ENCODE assay signal across 9 cellular contexts in genomic region chr11:79413258-79413657, GRCh38. TPM values are rescaled to one million over a fixed set of nuclear protein-coding genes. Genes with fewer than 3 reads are reported as not detected.
DNase-seq lines count a peak whose midpoint lies in the region; ATAC-seq and TF ChIP-seq lines count a peak whose summit lies in the region.
"Had no signal": no experiment of that assay in that cellular context is flagged by ENCODE, and none has a peak within 500 bp of the region (broad histone marks: within the 10 kb centered on the region; RNA-seq: fewer than 3 reads in every experiment).

No MANE protein-coding gene starts in this region.

- DNase-seq in AG04450 (ENCODE audit: low read depth, low spot score), result peak; percentile 81
- DNase-seq in NCI-H1417 (lab: John Stamatoyannopoulos, UW), result peak; percentile 66 to 87 (median 86)
- peak; percentile 75 for DNase-seq in dedifferentiated amniotic fluid mesenchymal stem cell (ENCODE audit: extremely low spot score)
- peak; percentile 55 for DNase-seq in lung (ENCODE audit: low spot score)
- no peak for DNase-seq in activated CD4-positive, alpha-beta T cell treated with anti-CD3 and anti-CD28 coated beads, Interleukin-2, amount 10 ng/mL, durations not matched to agents 24 days and 14 days
- DNase-seq: DND-41 had no signal

- H3K9me3 ChIP-seq in AG04450 (ENCODE audit: control insufficient read depth, insufficient read depth, low read length), result no peaks in the 10 kb centered on the region
- no peaks in the 10 kb centered on the region for H3K9me3 ChIP-seq in lung (ENCODE audit: control insufficient read depth in 2 of 2, insufficient read depth in 1 of 2, low read length in 1 of 2)

- TF ChIP-seq CTCF in AG04450 (IDR thresholded peaks at IDR 0.05; ENCODE audit: low read depth, low read length) (no peak), lung (IDR thresholded peaks at IDR 0.05; ENCODE audit: control extremely low read depth, extremely low read depth) (no peak)

- CTCF ChIA-PET in AG04450 (lab: Charles Lee), result interaction anchor here (1.0 to 2.3 kb wide), 4 partner anchors 12 to 767 kb away, joined by 4 to 12 read pairs (median 8); no protein-coding TSS in a partner anchor

- no peaks in the 10 kb centered on the region for H3K27me3 Mint-ChIP-seq in activated CD4-positive, alpha-beta T cell treated with anti-CD3 and anti-CD28 coated beads, Interleukin-2, amount 10 ng/mL, durations not matched to agents 24 days and 14 days

- intact Hi-C loops in activated CD4-positive, alpha-beta T cell treated with anti-CD3 and anti-CD28 coated beads, Interleukin-2, amount 10 ng/mL, durations not matched to agents 24 days and 14 days (cut with micrococcal nuclease), result no loop called here

- ATAC-seq in lung (ENCODE audit: insufficient read depth, low FRiP score) (no peak), GM21447 (IDR thresholded peaks at IDR 0.05; ENCODE audit: unreplicated experiment) (no peak), GM18867 (IDR thresholded peaks at IDR 0.05; ENCODE audit: unreplicated experiment) (no peak), GM21786 (IDR thresholded peaks at IDR 0.05; ENCODE audit: unreplicated experiment) (no peak)

- H3K4me3 ChIP-seq in AG04450 (ENCODE audit: low read depth, low read length), result no peak overlapping the region
- no peak overlapping the region for H3K4me3 ChIP-seq in lung

- no peak overlapping the region for H3K27ac Mint-ChIP-seq in activated CD4-positive, alpha-beta T cell treated with anti-CD3 and anti-CD28 coated beads, Interleukin-2, amount 10 ng/mL, durations not matched to agents 24 days and 14 days

- H3K27me3 ChIP-seq in AG04450 (ENCODE audit: control insufficient read depth, insufficient read depth, low read length) (no peaks in the 10 kb centered on the region), lung (ENCODE audit: control insufficient read depth, insufficient read depth) (no peaks in the 10 kb centered on the region)

- H3K9me3 Mint-ChIP-seq in activated CD4-positive, alpha-beta T cell treated with anti-CD3 and anti-CD28 coated beads, Interleukin-2, amount 10 ng/mL, durations not matched to agents 24 days and 14 days, result no peaks in the 10 kb centered on the region

- H3K27ac ChIP-seq in AG04450 (ENCODE audit: low read depth, low read length) (no peak overlapping the region), lung (ENCODE audit: low read depth in 1 of 2, low read length in 1 of 2) (no peak overlapping the region)

- H3K4me3 Mint-ChIP-seq in activated CD4-positive, alpha-beta T cell treated with anti-CD3 and anti-CD28 coated beads, Interleukin-2, amount 10 ng/mL, durations not matched to agents 24 days and 14 days, result no peak overlapping the region

- WGBS in lung, 2 donors, result 35 to 48% methylated on average over 4 of the region's 4 CpGs

- peaks cover 0 to 2% of the 10 kb centered on the region in 2 donors for H3K4me1 ChIP-seq in lung (ENCODE audit: control insufficient read depth in 2 of 2, insufficient read depth in 2 of 2, low read length in 2 of 2)

- no peaks in the 10 kb centered on the region for H3K36me3 Mint-ChIP-seq in activated CD4-positive, alpha-beta T cell treated with anti-CD3 and anti-CD28 coated beads, Interleukin-2, amount 10 ng/mL, durations not matched to agents 24 days and 14 days (ENCODE audit: low read depth)

- POLR2A ChIA-PET in AG04450 (lab: Yijun Ruan, JAX), result no interaction called here

- no peaks in the 10 kb centered on the region for H3K36me3 ChIP-seq in lung (ENCODE audit: control insufficient read depth in 2 of 2, insufficient read depth in 2 of 2, low read length in 2 of 2)

- no peaks in the 10 kb centered on the region for H3K4me1 Mint-ChIP-seq in activated CD4-positive, alpha-beta T cell treated with anti-CD3 and anti-CD28 coated beads, Interleukin-2, amount 10 ng/mL, durations not matched to agents 24 days and 14 days

RNA-seq across cellular contexts. Expression of gene TENM4, which starts 27.6 kb away (rescaled TPM):
- polyA plus RNA-seq in AG04450 (2011; rRNA removed) (5.5 and 8.4 TPM in 2 replicates), lung (1 to 10 TPM in 1 of 2 donors, under 1 TPM in 1; 0.28 to 1.4 TPM)
- polyA minus RNA-seq in AG04450 (2011; rRNA and poly(A)+ RNA removed), result 19.6 and 27.3 TPM in 2 replicates
- total RNA-seq in lung, result 10 to 100 TPM in 1 of 2 donors, 1 to 10 TPM in 1; 5.0 to 16.4 TPM
- not detected in 2 replicates for total RNA-seq in activated CD4-positive, alpha-beta T cell treated with anti-CD3 and anti-CD28 coated beads, Interleukin-2, amount 10 ng/mL, durations not matched to agents 24 days and 14 days
